Comparison of ENCODE assay signal across 19 cellular contexts in the genomic region with DNA sequence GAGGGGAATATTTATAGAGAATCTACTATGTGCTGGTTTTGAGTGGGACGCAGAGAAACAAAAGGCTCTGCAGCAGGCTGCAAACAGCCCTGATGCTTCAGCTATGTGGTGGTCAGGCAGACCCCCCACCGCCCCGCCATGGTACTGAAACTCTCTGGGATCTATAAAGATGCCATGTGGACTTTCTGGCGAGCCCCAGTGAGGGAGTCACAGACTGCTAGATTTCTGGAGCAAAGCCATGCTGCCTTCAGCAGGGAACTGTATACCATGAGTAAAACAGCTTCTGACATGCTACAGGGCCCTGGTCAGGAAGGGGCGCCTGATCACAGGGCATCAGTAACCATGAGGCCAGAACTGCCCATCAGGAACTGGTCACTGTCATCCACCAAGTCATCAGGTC. TPM values are rescaled to one million over a fixed set of nuclear protein-coding genes. Genes with fewer than 3 reads are reported as not detected.
A peak's percentile ranks its signal among the peaks of the same experiment; 100 is the strongest.
DNase-seq lines count a peak whose midpoint lies in the region.
"Had no signal": no experiment of that assay in that cellular context is flagged by ENCODE, and none has a peak within 500 bp of the region (broad histone marks: within the 10 kb centered on the region; RNA-seq: fewer than 3 reads in every experiment).

No MANE protein-coding gene starts in this region.

- H3K27me3 ChIP-seq in GM23248 (replicated peaks; ENCODE audit: insufficient read depth) (peaks cover 16% of the 10 kb centered on the region), mesendoderm (ENCODE audit: insufficient read depth, low read length, poor library complexity) (no peaks in the 10 kb centered on the region)
- H3K27me3 ChIP-seq: BLaER1 had no signal

- H3K4me3 ChIP-seq in GM23248 (no peak overlapping the region), mesendoderm (ENCODE audit: low read length) (no peak overlapping the region)
- H3K4me3 ChIP-seq: BLaER1, GM23338 had no signal

- H3K36me3 ChIP-seq in GM23248 (ENCODE audit: low read depth) (no peaks in the 10 kb centered on the region), mesendoderm (ENCODE audit: control insufficient read depth, insufficient read depth, low read length) (no peaks in the 10 kb centered on the region)
- H3K36me3 ChIP-seq: BLaER1 had no signal

- H3K4me1 ChIP-seq in GM23248 (ENCODE audit: insufficient read depth) (peaks cover 19% of the 10 kb centered on the region), mesendoderm (ENCODE audit: control insufficient read depth, low read depth, low read length) (no peaks in the 10 kb centered on the region)

- no peak overlapping the region for H2BK5ac ChIP-seq in mesendoderm (ENCODE audit: low read length)

- H3K27ac ChIP-seq in GM23248: no peak overlapping the region
- H3K27ac ChIP-seq in mesendoderm (ENCODE audit: low read depth, low read length): no peak overlapping the region
- H3K27ac ChIP-seq: BLaER1 had no signal

- H3K23ac ChIP-seq in mesendoderm (ENCODE audit: low read length): no peak overlapping the region

- no peak overlapping the region for H3K18ac ChIP-seq in mesendoderm (ENCODE audit: low read length)

- no peak overlapping the region for H2AFZ ChIP-seq in GM23248
- H2AFZ ChIP-seq: GM23338 had no signal

- H3K9me3 ChIP-seq in GM23248 (ENCODE audit: low read depth): no peaks in the 10 kb centered on the region

- no peak overlapping the region for H2BK120ac ChIP-seq in mesendoderm (ENCODE audit: low read depth, low read length)

- H3K9me2 ChIP-seq in GM23248 (ENCODE audit: insufficient read depth): no peaks in the 10 kb centered on the region

- WGBS in GM23248 (ENCODE audit: low coverage in 1 of 2, low lambda C conversion rate in 2 of 2, missing lambda C conversion rate in 2 of 2), 2 experiments: 35 to 48% methylated on average over 5 of the region's 5 CpGs
- WGBS in mesendoderm (ENCODE audit: extremely low coverage, insufficient coverage, low lambda C conversion rate): no CpG with 5 or more reads among the region's 5 CpGs

- in situ Hi-C loops in GM23248 (cut with MboI): no loop called here

- no peak overlapping the region for H4K5ac ChIP-seq in mesendoderm (ENCODE audit: low read length)

- no peak overlapping the region for H3K56ac ChIP-seq in mesendoderm (ENCODE audit: low read length)

- H2BK15ac ChIP-seq in mesendoderm (replicated peaks; ENCODE audit: low read depth): no peak overlapping the region

- DNase-seq in GM23248 (peak; percentile 20), cerebellar cortex (ENCODE audit: low spot score) (peak; percentile 48), mesenteric fat pad (ENCODE audit: low spot score) (peak; percentile 43), superior temporal gyrus (ENCODE audit: extremely low spot score) (peak; percentile 28), NK-92 (lab: John Stamatoyannopoulos, UW; ENCODE audit: unreplicated experiment) (no peak), mesendoderm (no peak)
- no peak for DNase-seq in activated CD4-positive, CD25-positive, alpha-beta regulatory T cell (lab: John Stamatoyannopoulos, UW)
- DNase-seq: CD4-positive, CD25-positive, alpha-beta regulatory T cell; H9; KBM-7; NCI-H1694; NCI-H2029 treated with DMSO at 0.1 percent for 48 hours; OCI-M1 had no signal

- no peak overlapping the region for H2AK5ac ChIP-seq in mesendoderm (ENCODE audit: low read length)

- H3K9ac ChIP-seq in GM23248: no peak overlapping the region
- no peak overlapping the region for H3K9ac ChIP-seq in mesendoderm (ENCODE audit: low read length)
- H3K9ac ChIP-seq: BLaER1 had no signal

- no peaks in the 10 kb centered on the region for H3K79me1 ChIP-seq in mesendoderm (ENCODE audit: low read length)

- no peak overlapping the region for H3K4ac ChIP-seq in mesendoderm (ENCODE audit: low read depth, low read length)

- H3F3A ChIP-seq in GM23248 (ENCODE audit: insufficient read depth): peaks cover 16% of the 10 kb centered on the region

- no peaks in the 10 kb centered on the region for H3K79me2 ChIP-seq in GM23248 (ENCODE audit: insufficient read depth)
- H3K79me2 ChIP-seq in mesendoderm (ENCODE audit: control insufficient read depth, insufficient read depth, low read length): no peaks in the 10 kb centered on the region

- no peaks in the 10 kb centered on the region for H4K20me1 ChIP-seq in GM23248 (ENCODE audit: insufficient read depth)
- H4K20me1 ChIP-seq: BLaER1 had no signal

- H3K4me2 ChIP-seq in GM23248 (ENCODE audit: unreplicated experiment) (no peak overlapping the region), mesendoderm (ENCODE audit: low read length) (no peak overlapping the region)
- H3K4me2 ChIP-seq: BLaER1, GM23338 had no signal

- H4K8ac ChIP-seq in mesendoderm (ENCODE audit: low read depth, low read length): no peak overlapping the region

RNA-seq across cellular contexts. Expression of a gene that starts 19.2 kb away (rescaled TPM):
- not detected in 2 replicates for total RNA-seq in GM23248 (2014; rRNA removed; shearing (Covaris generic))
- not detected in 2 replicates for polyA plus RNA-seq in GM23248 (2016; fragmentation: Nextera tagmentation; extraction: Ambion mirVana)
- total RNA-seq in mesenteric fat pad: not detected
- polyA plus RNA-seq in mesendoderm (2013, experiment 1 of 2): not detected
- polyA plus RNA-seq in mesendoderm (2013, experiment 2 of 2): not detected
- total RNA-seq: A172; CD4-positive, CD25-positive, alpha-beta regulatory T cell; GM23338; H9; LHCN-M2; MCF 10A; NCI-H460 had no signal
- polyA plus RNA-seq: CD4-positive, CD25-positive, alpha-beta regulatory T cell; GM23338 had no signal

RNA-seq across cellular contexts. Expression of a gene that starts 28.0 kb away (rescaled TPM):
- total RNA-seq in GM23248 (2014; rRNA removed; shearing (Covaris generic)): not detected in 2 replicates
- not detected in 2 replicates for polyA plus RNA-seq in GM23248 (2016; fragmentation: Nextera tagmentation; extraction: Ambion mirVana)
- not detected for total RNA-seq in mesenteric fat pad
- not detected for polyA plus RNA-seq in mesendoderm (2013, experiment 1 of 2)
- not detected for polyA plus RNA-seq in mesendoderm (2013, experiment 2 of 2)
- total RNA-seq: A172; CD4-positive, CD25-positive, alpha-beta regulatory T cell; GM23338; H9; LHCN-M2; MCF 10A; NCI-H460 had no signal
- polyA plus RNA-seq: CD4-positive, CD25-positive, alpha-beta regulatory T cell; GM23338 had no signal

RNA-seq across cellular contexts. Expression of a gene that starts 46.6 kb away (rescaled TPM):
- not detected in 2 replicates for total RNA-seq in GM23248 (2014; rRNA removed; shearing (Covaris generic))
- not detected in 2 replicates for polyA plus RNA-seq in GM23248 (2016; fragmentation: Nextera tagmentation; extraction: Ambion mirVana)
- total RNA-seq in mesenteric fat pad: not detected
- polyA plus RNA-seq in mesendoderm (2013, experiment 1 of 2): not detected
- polyA plus RNA-seq in mesendoderm (2013, experiment 2 of 2): not detected
- total RNA-seq: A172; CD4-positive, CD25-positive, alpha-beta regulatory T cell; GM23338; H9; LHCN-M2; MCF 10A; NCI-H460 had no signal
- polyA plus RNA-seq: CD4-positive, CD25-positive, alpha-beta regulatory T cell; GM23338 had no signal

Comparison
In these comparisons a context has a peak if more than half of its experiments do, and no peak if none do; other contexts are left out.
1. DNase-seq: peak in GM23248 (single experiment), cerebellar cortex (single experiment), mesenteric fat pad (single experiment) and superior temporal gyrus (single experiment); none in activated CD4-positive, CD25-positive, alpha-beta regulatory T cell (0 of 4), NK-92 (single experiment) and mesendoderm (single experiment).